In the genomic region with DNA sequence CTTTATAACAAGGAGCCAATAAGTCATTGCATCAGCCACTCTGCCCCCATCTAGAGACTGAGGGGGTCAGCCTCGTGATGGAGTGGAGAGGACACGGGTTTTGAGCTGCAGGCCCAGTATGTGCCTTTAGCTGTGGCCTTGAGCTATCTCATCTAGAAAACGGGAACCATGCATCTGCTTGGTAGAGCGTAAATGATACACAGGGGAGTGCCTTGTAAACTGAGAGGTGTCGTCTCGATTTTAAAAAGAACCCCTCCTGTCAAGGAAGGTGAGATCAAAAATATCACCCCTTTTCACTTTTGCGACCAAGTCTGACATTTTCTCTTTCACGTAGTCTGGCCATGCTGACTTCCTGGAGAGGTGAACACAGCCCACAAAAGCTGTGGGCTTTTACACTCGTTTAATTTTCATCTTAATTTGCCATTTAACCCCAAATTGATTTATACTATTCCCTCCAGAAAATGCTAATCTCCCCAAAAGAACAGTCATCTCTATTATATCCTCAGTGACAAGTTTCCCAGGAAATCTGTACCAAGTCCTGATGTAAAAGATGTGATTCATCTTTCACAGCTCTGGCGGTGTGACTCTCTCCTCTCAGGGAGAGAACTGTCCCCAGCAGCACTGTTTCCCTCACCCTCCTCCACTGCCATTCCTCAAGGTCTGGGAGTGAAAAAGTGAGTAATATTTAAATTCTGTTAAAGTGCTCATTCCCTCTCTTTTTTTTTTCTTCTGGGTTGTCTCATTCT, we compare ENCODE assay signal across 10 cellular contexts. TPM values are rescaled to one million over a fixed set of nuclear protein-coding genes. Genes with fewer than 3 reads are reported as not detected.
DNase-seq lines count a peak whose midpoint lies in the region; ATAC-seq and TF ChIP-seq lines count a peak whose summit lies in the region.
"Had no signal": no experiment of that assay in that cellular context is flagged by ENCODE, and none has a peak within 500 bp of the region (broad histone marks: within the 10 kb centered on the region; RNA-seq: fewer than 3 reads in every experiment).

No MANE protein-coding gene starts in this region.

- peak; percentile 46 for TF ChIP-seq POLR2A in GM19099 (IDR thresholded peaks at IDR 0.05; ENCODE audit: extremely low read depth, insufficient read length, low read depth)

- H3K36me3 ChIP-seq in neural progenitor cell: no peaks in the 10 kb centered on the region

- H3K4me1 Mint-ChIP-seq in activated naive CD4-positive, alpha-beta T cell treated with anti-CD3 and anti-CD28 coated beads, Interleukin-2, amount 10 ng/mL, durations not matched to agents 7 days and 5 days: peaks cover 96% of the 10 kb centered on the region
- peaks cover 4% of the 10 kb centered on the region for H3K4me1 Mint-ChIP-seq in neural progenitor cell

- H3K4me3 Mint-ChIP-seq in activated naive CD4-positive, alpha-beta T cell treated with anti-CD3 and anti-CD28 coated beads, Interleukin-2, amount 10 ng/mL, durations not matched to agents 7 days and 5 days: peak overlapping the region; percentile 39
- no peak overlapping the region for H3K4me3 Mint-ChIP-seq in neural progenitor cell

- H3K9me3 ChIP-seq in neural progenitor cell (ENCODE audit: low read depth): no peaks in the 10 kb centered on the region

- peak; percentile 67 for DNase-seq in AG10803 (ENCODE audit: low read depth)
- peak; percentile 40 for DNase-seq in activated naive CD4-positive, alpha-beta T cell treated with anti-CD3 and anti-CD28 coated beads, Interleukin-2, amount 10 ng/mL, durations not matched to agents 7 days and 5 days
- DNase-seq in DMS114 treated with DMSO at 0.1 percent for 48 hours (lab: John Stamatoyannopoulos, UW; ENCODE audit: unreplicated experiment): no peak
- no peak for DNase-seq in DMS53 treated with DMSO at 0.1 percent for 48 hours (lab: John Stamatoyannopoulos, UW; ENCODE audit: unreplicated experiment)
- no peak for DNase-seq in neural progenitor cell (ENCODE audit: low spot score)

- ATAC-seq in HG03135 (IDR thresholded peaks at IDR 0.05; ENCODE audit: unreplicated experiment): peak; percentile 49
- ATAC-seq: HCT116 had no signal

- H3K27ac ChIP-seq in skin epidermis: peak overlapping the region in 13 of 21 experiments; percentile 2 to 99 (median 76)
- H3K27ac ChIP-seq in neural progenitor cell: no peak overlapping the region
- H3K27ac ChIP-seq: dorsolateral prefrontal cortex had no signal

- H3K4me1 ChIP-seq in neural progenitor cell: peaks cover 4% of the 10 kb centered on the region

- peak overlapping the region; percentile 97 for H3K27ac Mint-ChIP-seq in activated naive CD4-positive, alpha-beta T cell treated with anti-CD3 and anti-CD28 coated beads, Interleukin-2, amount 10 ng/mL, durations not matched to agents 7 days and 5 days
- H3K27ac Mint-ChIP-seq in neural progenitor cell: no peak overlapping the region

- TF ChIP-seq CTCF in AG10803 (conservative IDR thresholded peaks at IDR 0.05; ENCODE audit: low read length) (no peak), neural progenitor cell (IDR thresholded peaks at IDR 0.05) (no peak)

- H3K27me3 ChIP-seq in neural progenitor cell: no peaks in the 10 kb centered on the region
- H3K27me3 ChIP-seq: dorsolateral prefrontal cortex had no signal

- H3K4me3 ChIP-seq in AG10803 (ENCODE audit: low read length) (no peak overlapping the region), skin epidermis (no peak overlapping the region), neural progenitor cell (no peak overlapping the region)
- H3K4me3 ChIP-seq: dorsolateral prefrontal cortex had no signal

- H3K9ac ChIP-seq in neural progenitor cell: no peak overlapping the region

- H4K20me1 ChIP-seq in neural progenitor cell (ENCODE audit: low read depth): no peaks in the 10 kb centered on the region

- no peaks in the 10 kb centered on the region for H3F3A ChIP-seq in neural progenitor cell (ENCODE audit: low read depth)

- H3K36me3 Mint-ChIP-seq in activated naive CD4-positive, alpha-beta T cell treated with anti-CD3 and anti-CD28 coated beads, Interleukin-2, amount 10 ng/mL, durations not matched to agents 7 days and 5 days: peaks cover 28% of the 10 kb centered on the region
- H3K36me3 Mint-ChIP-seq in neural progenitor cell: no peaks in the 10 kb centered on the region

- CTCF ChIA-PET in activated naive CD4-positive, alpha-beta T cell treated with anti-CD3 and anti-CD28 coated beads, Interleukin-2, amount 10 ng/mL, durations not matched to agents 7 days and 5 days (lab: Charles Lee): interaction anchor here (0.7 to 2.1 kb wide), 8 partner anchors 15 to 223 kb away, joined by 3 to 6 read pairs (median 4); partner anchors contain the start of gene ARF6

- no peaks in the 10 kb centered on the region for H3K9me3 Mint-ChIP-seq in activated naive CD4-positive, alpha-beta T cell treated with anti-CD3 and anti-CD28 coated beads, Interleukin-2, amount 10 ng/mL, durations not matched to agents 7 days and 5 days
- no peaks in the 10 kb centered on the region for H3K9me3 Mint-ChIP-seq in neural progenitor cell

- H3K79me2 ChIP-seq in neural progenitor cell (ENCODE audit: low read depth): no peaks in the 10 kb centered on the region

- no peak overlapping the region for H3K4me2 ChIP-seq in neural progenitor cell

- H2AFZ ChIP-seq in neural progenitor cell (replicated peaks): no peak overlapping the region

- H3K27me3 Mint-ChIP-seq in activated naive CD4-positive, alpha-beta T cell treated with anti-CD3 and anti-CD28 coated beads, Interleukin-2, amount 10 ng/mL, durations not matched to agents 7 days and 5 days: no peaks in the 10 kb centered on the region
- H3K27me3 Mint-ChIP-seq in neural progenitor cell (ENCODE audit: insufficient read depth, low read depth): no peaks in the 10 kb centered on the region

RNA-seq across cellular contexts. Expression of gene VCPKMT, which starts 30.6 kb away (rescaled TPM):
- total RNA-seq in neural progenitor cell (ENCODE audit: low replicate concordance): 15.6 and 23.5 TPM in 2 replicates

Comparison
In these comparisons a context has a peak if more than half of its experiments do, and no peak if none do; other contexts are left out.
1. DNase-seq: peak in AG10803 (single experiment) and activated naive CD4-positive, alpha-beta T cell treated with anti-CD3 and anti-CD28 coated beads, Interleukin-2, amount 10 ng/mL, durations not matched to agents 7 days and 5 days (single experiment); none in DMS114 treated with DMSO at 0.1 percent for 48 hours (single experiment), DMS53 treated with DMSO at 0.1 percent for 48 hours (single experiment) and neural progenitor cell (single experiment).